Comparison of ENCODE assay signal across 16 cellular contexts in genomic region chr22:19903031-19903430, GRCh38. TPM values are rescaled to one million over a fixed set of nuclear protein-coding genes. Genes with fewer than 3 reads are reported as not detected.
DNase-seq lines count a peak whose midpoint lies in the region; TF ChIP-seq lines count a peak whose summit lies in the region.
"Had no signal": no experiment of that assay in that cellular context is flagged by ENCODE, and none has a peak within 500 bp of the region (broad histone marks: within the 10 kb centered on the region; RNA-seq: fewer than 3 reads in every experiment).

No MANE protein-coding gene starts in this region.

- peaks cover 48% of the 10 kb centered on the region for H3K4me1 Mint-ChIP-seq in brain
- peaks cover 32% of the 10 kb centered on the region for H3K4me1 Mint-ChIP-seq in nephron
- H3K4me1 Mint-ChIP-seq: activated CD4-positive, alpha-beta T cell treated with anti-CD3 and anti-CD28 coated beads, Interleukin-2, amount 10 ng/mL, durations not matched to agents 24 days and 14 days had no signal

- H3K27me3 Mint-ChIP-seq in brain: peaks cover 8% of the 10 kb centered on the region
- H3K27me3 Mint-ChIP-seq in nephron (ENCODE audit: low read depth): peaks cover 13% of the 10 kb centered on the region
- H3K27me3 Mint-ChIP-seq: activated CD4-positive, alpha-beta T cell treated with anti-CD3 and anti-CD28 coated beads, Interleukin-2, amount 10 ng/mL, durations not matched to agents 24 days and 14 days had no signal

- H3K36me3 Mint-ChIP-seq in brain: no peaks in the 10 kb centered on the region
- H3K36me3 Mint-ChIP-seq in nephron (ENCODE audit: low read depth): peaks cover 8% of the 10 kb centered on the region

- no peak for TF ChIP-seq CTCF in HEK293 (tag by site-specific recombination; IDR thresholded peaks at IDR 0.05)
- TF ChIP-seq CTCF in brain (conservative IDR thresholded peaks at IDR 0.05): no peak
- no peak for TF ChIP-seq CTCF in nephron (IDR thresholded peaks at IDR 0.05; ENCODE audit: unreplicated experiment in 3 of 3)

- peak overlapping the region in 4 of 5 experiments; percentile 67 to 82 (median 75) for H3K27ac Mint-ChIP-seq in brain
- peak overlapping the region; percentile 58 to 90 (median 86) for H3K27ac Mint-ChIP-seq in nephron
- H3K27ac Mint-ChIP-seq: activated CD4-positive, alpha-beta T cell treated with anti-CD3 and anti-CD28 coated beads, Interleukin-2, amount 10 ng/mL, durations not matched to agents 24 days and 14 days; activated T-helper 2 cell treated with anti-CD3 and anti-CD28 coated beads, Interferon-gamma antibody, Interleukin-2, Interleukin-4, amounts not matched to agents 10 μg/mL and 5 μg/mL and 100 μg/mL, durations not matched to agents 14 hours and 24 hours and 36 hours; mesothelial cell of epicardium had no signal

- peak overlapping the region in 1 of 5 experiments; percentile 38 for H3K4me3 Mint-ChIP-seq in brain
- H3K4me3 Mint-ChIP-seq in nephron: no peak overlapping the region
- H3K4me3 Mint-ChIP-seq: activated CD4-positive, alpha-beta T cell treated with anti-CD3 and anti-CD28 coated beads, Interleukin-2, amount 10 ng/mL, durations not matched to agents 24 days and 14 days; mesothelial cell of epicardium had no signal

- H3K9me3 ChIP-seq in HEK293 (ENCODE audit: control insufficient read depth, insufficient read depth, low read depth, low read length): no peaks in the 10 kb centered on the region
- H3K9me3 ChIP-seq: neutrophil had no signal

- DNase-seq in 8988T (peak; percentile 5), NCI-H187 treated with DMSO at 0.1 percent for 48 hours (lab: John Stamatoyannopoulos, UW) (no peak), middle frontal gyrus (ENCODE audit: extremely low spot score, low spot score) (no peak), GF-D8 (lab: John Stamatoyannopoulos, UW) (no peak)
- no peak for DNase-seq in activated CD4-positive, alpha-beta T cell treated with anti-CD3 and anti-CD28 coated beads, Interleukin-2, amount 50 U/mL, for 1 hour
- DNase-seq: activated CD4-positive, alpha-beta T cell treated with anti-CD3 and anti-CD28 coated beads, Interleukin-2, amount 10 ng/mL, durations not matched to agents 24 days and 14 days; activated CD8-positive, alpha-beta memory T cell treated with anti-CD3 and anti-CD28 coated beads, Interleukin-2, amount 50 U/mL, for 4 hours; left colon; RPMI8226 had no signal

- peaks cover 0 to 4% (median 0%) of the 10 kb centered on the region in 5 experiments for H3K9me3 Mint-ChIP-seq in brain
- H3K9me3 Mint-ChIP-seq in nephron: no peaks in the 10 kb centered on the region
- H3K9me3 Mint-ChIP-seq: activated CD4-positive, alpha-beta T cell treated with anti-CD3 and anti-CD28 coated beads, Interleukin-2, amount 10 ng/mL, durations not matched to agents 24 days and 14 days; activated T-helper 2 cell treated with anti-CD3 and anti-CD28 coated beads, Interferon-gamma antibody, Interleukin-2, Interleukin-4, amounts not matched to agents 10 μg/mL and 5 μg/mL and 100 μg/mL, durations not matched to agents 14 hours and 24 hours and 36 hours; mesothelial cell of epicardium had no signal

- CTCF ChIA-PET in HEK293 (lab: Yijun Ruan, JAX): interaction anchor here (0.6 to 4.8 kb wide), 6 partner anchors 8 to 172 kb away, joined by 3 to 45 read pairs (median 5); no protein-coding TSS in a partner anchor

- POLR2A ChIA-PET in HEK293 (lab: Yijun Ruan, JAX): interaction anchor here (1.3 kb wide), 1 partner anchor 22 kb away, joined by 3 read pairs; no protein-coding TSS in a partner anchor

- no peak overlapping the region for H3K27ac ChIP-seq in HEK293 (ENCODE audit: extremely low read depth, low read depth, low read length)
- H3K27ac ChIP-seq: C4-2B, neutrophil had no signal

- H3K36me3 ChIP-seq in HEK293 (ENCODE audit: control insufficient read depth in 2 of 2, insufficient read depth in 1 of 2, low read length in 2 of 2): peaks cover 0 to 4% of the 10 kb centered on the region in 2 experiments; a peak in 1 of 3 replicates

- no peaks in the 10 kb centered on the region for H3K4me1 ChIP-seq in HEK293 (ENCODE audit: control insufficient read depth, insufficient read depth, low read length)

- no peak overlapping the region for H3K4me3 ChIP-seq in HEK293 (ENCODE audit: low read depth, low read length)

TF ChIP-seq in HEK293, 187 proteins besides CTCF, POLR2A, EP300 and RAD21:
- TF ChIP-seq ZNF341 (tag by site-specific recombination; IDR thresholded peaks at IDR 0.05; ENCODE audit: low read depth): 0 out of 2 replicates have a peak, but pooled peaks have one; percentile 16
- peak; percentile 67 for TF ChIP-seq ZIC2 (tag by site-specific recombination; IDR thresholded peaks at IDR 0.05)
- no peak for TF ChIP-seq ZFP69B (tag by site-specific recombination; IDR thresholded peaks at IDR 0.05)
- no peak for TF ChIP-seq ZNF707 (tag by site-specific recombination; IDR thresholded peaks at IDR 0.05)
- TF ChIP-seq ZNF555 (tag by site-specific recombination; conservative IDR thresholded peaks at IDR 0.05): no peak
- no peak for TF ChIP-seq FEZF1 (tag by site-specific recombination; IDR thresholded peaks at IDR 0.05)
- no peak for TF ChIP-seq WT1 (tag by site-specific recombination; IDR thresholded peaks at IDR 0.05)
- TF ChIP-seq SP3 (tag by site-specific recombination; IDR thresholded peaks at IDR 0.05): no peak
- TF ChIP-seq EGR2 (tag by site-specific recombination; IDR thresholded peaks at IDR 0.05; ENCODE audit: low read depth): peak; percentile 30; the same call in 1 of the 2 replicates
- peak; percentile 46 for TF ChIP-seq ZFHX2 (tag by site-specific recombination; conservative IDR thresholded peaks at IDR 0.05)
- TF ChIP-seq ZNF677 (tag by site-specific recombination; IDR thresholded peaks at IDR 0.05): no peak
- TF ChIP-seq ZBTB7A (tag by site-specific recombination; IDR thresholded peaks at IDR 0.05; ENCODE audit: low read depth): no peak
- TF ChIP-seq KLF17 (tag by site-specific recombination; IDR thresholded peaks at IDR 0.05): no peak

RNA-seq across cellular contexts. Expression of gene COMT, which starts 38.5 kb away (rescaled TPM):
- polyA plus RNA-seq in brain (ENCODE audit: insufficient read depth, low read depth, low replicate concordance): 161 TPM

RNA-seq across cellular contexts. Expression of gene TXNRD2, which starts 38.6 kb away (rescaled TPM):
- polyA plus RNA-seq in brain (ENCODE audit: insufficient read depth, low read depth, low replicate concordance): 22.2 TPM

RNA-seq across cellular contexts. Expression of gene GNB1L, which starts 48.4 kb away (rescaled TPM):
- polyA plus RNA-seq in brain (ENCODE audit: insufficient read depth, low read depth, low replicate concordance): 9.5 TPM

RNA-seq across cellular contexts. Expression of gene RTL10, which starts 48.4 kb away (rescaled TPM):
- 16.2 TPM for polyA plus RNA-seq in brain (ENCODE audit: insufficient read depth, low read depth, low replicate concordance)
